In the genomic region with DNA sequence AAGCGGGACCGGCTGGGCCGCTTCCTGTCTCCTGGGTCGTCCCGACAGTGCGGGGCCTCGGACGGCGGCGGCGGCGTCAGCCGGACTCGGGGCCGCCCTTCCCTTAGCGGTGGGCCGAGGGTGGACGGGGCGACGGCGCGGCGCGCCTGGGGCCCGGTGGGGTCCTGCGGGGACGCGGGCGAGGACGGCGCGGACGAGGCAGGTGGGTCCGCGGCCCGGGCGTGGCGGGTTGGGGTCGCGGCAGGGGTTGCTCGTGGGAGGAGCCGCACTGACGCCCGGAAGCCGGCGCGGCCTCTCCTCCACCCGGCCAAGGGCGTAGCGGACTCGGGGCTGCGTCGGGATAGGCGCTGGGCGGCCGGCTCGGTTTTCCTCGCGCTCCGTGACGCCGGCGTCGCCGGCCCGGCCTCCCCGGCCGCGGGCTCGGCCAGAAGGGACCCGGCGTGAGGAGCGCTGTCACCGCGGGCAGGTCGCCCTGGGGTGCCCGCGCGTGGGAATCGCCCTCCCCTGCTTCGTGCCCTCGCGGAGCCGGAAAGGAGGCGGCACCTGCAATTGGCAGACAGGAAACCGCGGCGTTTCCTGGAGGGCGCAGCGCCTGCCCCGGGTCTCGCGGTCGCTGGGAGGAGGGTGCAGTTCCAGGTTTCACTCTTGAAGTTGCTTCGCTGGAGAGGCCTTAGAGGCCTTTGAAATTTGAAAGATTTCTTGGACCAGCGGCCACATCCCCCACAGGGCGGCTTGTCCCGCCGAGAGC, we compare ENCODE assay signal across 8 cellular contexts. TPM values are rescaled to one million over a fixed set of nuclear protein-coding genes. Genes with fewer than 3 reads are reported as not detected.
DNase-seq lines count a peak whose midpoint lies in the region; ATAC-seq and TF ChIP-seq lines count a peak whose summit lies in the region.

No MANE protein-coding gene starts in this region.

- peak overlapping the region; percentile 98 for H3K27ac Mint-ChIP-seq in T-helper 1 cell treated with Interleukin-12 subunit alpha and Interleukin-12 subunit beta and Interleukin-4 antibody, amounts not matched to agents 30 μg/mL and 1 μg/mL, for 36 hours

- peak; percentile 33 for ATAC-seq in HG03432 (IDR thresholded peaks at IDR 0.05; ENCODE audit: unreplicated experiment)

- peak; percentile 38 for DNase-seq in Ammon's horn (ENCODE audit: low spot score)
- DNase-seq in adrenal gland = peak; percentile 61 to 82 (median 70)
- DNase-seq in hippocampal formation (lab: John Stamatoyannopoulos, UW) = peak; percentile 7 to 27
- no peak for DNase-seq in OCI-M2 (lab: John Stamatoyannopoulos, UW; ENCODE audit: unreplicated experiment)

- TF ChIP-seq CTCF in adrenal gland (IDR thresholded peaks at IDR 0.05) = no peak

- 0% methylated on average over 11 to 99 of the region's 99 CpGs; no CpG with 5 or more reads in 1 of the 4 donors for WGBS in adrenal gland, 4 donors

- no peaks in the 10 kb centered on the region for H3K9me3 Mint-ChIP-seq in T-helper 1 cell treated with Interleukin-12 subunit alpha and Interleukin-12 subunit beta and Interleukin-4 antibody, amounts not matched to agents 30 μg/mL and 1 μg/mL, for 36 hours

- no peaks in the 10 kb centered on the region for H3K27me3 Mint-ChIP-seq in T-helper 1 cell treated with Interleukin-12 subunit alpha and Interleukin-12 subunit beta and Interleukin-4 antibody, amounts not matched to agents 30 μg/mL and 1 μg/mL, for 36 hours (ENCODE audit: low read depth)

- H3K4me1 ChIP-seq in adrenal gland (replicated peaks in 1 of 2) = peaks cover 26 to 46% of the 10 kb centered on the region in 2 donors

- peaks cover 0 to 34% of the 10 kb centered on the region in 2 donors for H3K36me3 ChIP-seq in adrenal gland (replicated peaks in 1 of 2)

- H3K27me3 ChIP-seq in adrenal gland = no peaks in the 10 kb centered on the region

- intact Hi-C loops in adrenal gland (cut with DNase I) = no loop called here

- peak overlapping the region; percentile 97 for H3K4me3 Mint-ChIP-seq in T-helper 1 cell treated with Interleukin-12 subunit alpha and Interleukin-12 subunit beta and Interleukin-4 antibody, amounts not matched to agents 30 μg/mL and 1 μg/mL, for 36 hours

- H3K4me3 ChIP-seq in adrenal gland (peak overlapping the region; percentile 47 to 100 (median 70)), skin epidermis (peak overlapping the region; percentile 59 to 96 (median 85))

- peaks cover 27% of the 10 kb centered on the region for H3K4me1 Mint-ChIP-seq in T-helper 1 cell treated with Interleukin-12 subunit alpha and Interleukin-12 subunit beta and Interleukin-4 antibody, amounts not matched to agents 30 μg/mL and 1 μg/mL, for 36 hours (ENCODE audit: low read depth)

- H3K36me3 Mint-ChIP-seq in T-helper 1 cell treated with Interleukin-12 subunit alpha and Interleukin-12 subunit beta and Interleukin-4 antibody, amounts not matched to agents 30 μg/mL and 1 μg/mL, for 36 hours (ENCODE audit: low read depth) = peaks cover 14% of the 10 kb centered on the region

- TF ChIP-seq POLR2A in GM19193 (IDR thresholded peaks at IDR 0.05; ENCODE audit: extremely low read depth, insufficient read depth, insufficient read length) (peak; percentile 10), adrenal gland (IDR thresholded peaks at IDR 0.05) (peak; percentile 38 to 62)

- no peaks in the 10 kb centered on the region for H3K9me3 ChIP-seq in adrenal gland (replicated peaks in 1 of 3)

- H3K27ac ChIP-seq in adrenal gland (peak overlapping the region; percentile 92 to 99 (median 96)), skin epidermis (peak overlapping the region; percentile 84 to 99 (median 97))

RNA-seq across cellular contexts. Expression of a gene that starts 0.5 kb away (rescaled TPM):
- total RNA-seq in adrenal gland = 10 to 100 TPM; 11.8 to 35.0 (median 22.4) TPM
- 10 to 100 TPM in 2 of 3 donors, 1 to 10 TPM in 1; 9.3 to 84.5 (median 76.0) TPM for polyA plus RNA-seq in adrenal gland

RNA-seq across cellular contexts. Expression of a gene that starts 1.1 kb away (rescaled TPM):
- total RNA-seq in adrenal gland = 10 to 100 TPM; 13.9 to 39.5 (median 23.2) TPM
- polyA plus RNA-seq in adrenal gland = 100 to 1,000 TPM in 1 of 3 donors, 10 to 100 TPM in 1, 1 to 10 TPM in 1; 3.9 to 102 (median 62.3) TPM

RNA-seq across cellular contexts. Expression of a gene that starts 20.3 kb away (rescaled TPM):
- 10 to 100 TPM in 5 of 8 donors, 1 to 10 TPM in 3; 5.1 to 29.4 (median 11.2) TPM for total RNA-seq in adrenal gland
- polyA plus RNA-seq in adrenal gland = 10 to 100 TPM in 2 of 3 donors, under 1 TPM in 1; 0.20 to 17.5 (median 17.4) TPM

RNA-seq across cellular contexts. Expression of a gene that starts 35.3 kb away (rescaled TPM):
- total RNA-seq in adrenal gland = 100 to 1,000 TPM in 1 of 8 donors, 10 to 100 TPM in 7; 31.5 to 127 (median 58.2) TPM
- 100 to 1,000 TPM in 2 of 3 donors, 10 to 100 TPM in 1; 29.5 to 289 (median 159) TPM for polyA plus RNA-seq in adrenal gland
